ENCODE assay signal across 8 cellular contexts in genomic region chr13:97225533-97225932, GRCh38. TPM values are rescaled to one million over a fixed set of nuclear protein-coding genes. Genes with fewer than 3 reads are reported as not detected.
DNase-seq lines count a peak whose midpoint lies in the region; ATAC-seq, FAIRE-seq and TF ChIP-seq lines count a peak whose summit lies in the region.

No MANE protein-coding gene starts in this region.

- peak overlapping the region; percentile 92 for H3K27ac Mint-ChIP-seq in activated CD8-positive, alpha-beta T cell treated with anti-CD3 and anti-CD28 coated beads for 36 hours

- no peak for DNase-seq in GM23248
- peak; percentile 17 for DNase-seq in activated CD8-positive, alpha-beta T cell treated with anti-CD3 and anti-CD28 coated beads for 36 hours
- peak; percentile 22 for DNase-seq in small intestine
- DNase-seq in amniotic stem cell (lab: John Stamatoyannopoulos, UW) = no peak
- DNase-seq in cerebellum (ENCODE audit: low spot score) = no peak

- CTCF ChIA-PET in activated CD8-positive, alpha-beta T cell treated with anti-CD3 and anti-CD28 coated beads for 36 hours (lab: Charles Lee) = interaction anchor here (0.9 to 4.0 kb wide), 9 partner anchors 11 to 134 kb away, joined by 3 to 37 read pairs (median 3); no protein-coding TSS in a partner anchor

- no peak for ATAC-seq in activated CD8-positive, alpha-beta T cell treated with anti-CD3 and anti-CD28 coated beads for 36 hours
- ATAC-seq in gastroesophageal sphincter = no peak
- no peak for ATAC-seq in HG02623 (IDR thresholded peaks at IDR 0.05; ENCODE audit: unreplicated experiment)
- ATAC-seq in HG03139 (IDR thresholded peaks at IDR 0.05; ENCODE audit: unreplicated experiment) = no peak

- H2AFZ ChIP-seq in GM23248 = no peak overlapping the region

- POLR2A ChIA-PET in activated CD8-positive, alpha-beta T cell treated with anti-CD3 and anti-CD28 coated beads for 36 hours (lab: Charles Lee) = interaction anchor here (0.6 to 4.0 kb wide), 5 partner anchors 12 to 208 kb away, joined by 3 to 14 read pairs (median 4); partner anchors contain the start of gene RAP2A

- no peaks in the 10 kb centered on the region for H4K20me1 ChIP-seq in GM23248 (ENCODE audit: insufficient read depth)

- peak overlapping the region; percentile 91 for H3K4me3 ChIP-seq in GM23248
- H3K4me3 ChIP-seq in gastroesophageal sphincter = peak overlapping the region; percentile 65 to 84
- peak overlapping the region in 1 of 2 donors; percentile 9 for H3K4me3 ChIP-seq in small intestine (ENCODE audit: low read depth in 1 of 2, low read length in 2 of 2)

- peaks cover 47% of the 10 kb centered on the region for H3K4me1 Mint-ChIP-seq in activated CD8-positive, alpha-beta T cell treated with anti-CD3 and anti-CD28 coated beads for 36 hours (ENCODE audit: low read depth)

- H3K36me3 Mint-ChIP-seq in activated CD8-positive, alpha-beta T cell treated with anti-CD3 and anti-CD28 coated beads for 36 hours (ENCODE audit: low read depth) = peaks cover 2% of the 10 kb centered on the region

- H3K79me2 ChIP-seq in GM23248 (ENCODE audit: insufficient read depth) = peaks cover 81% of the 10 kb centered on the region

- no peaks in the 10 kb centered on the region for H3K27me3 Mint-ChIP-seq in activated CD8-positive, alpha-beta T cell treated with anti-CD3 and anti-CD28 coated beads for 36 hours

- no peak for TF ChIP-seq CTCF in activated CD8-positive, alpha-beta T cell treated with anti-CD3 and anti-CD28 coated beads for 36 hours (IDR thresholded peaks at IDR 0.05)
- TF ChIP-seq CTCF in gastroesophageal sphincter (IDR thresholded peaks at IDR 0.05) = no peak

- H3K9me3 ChIP-seq in GM23248 (ENCODE audit: low read depth) (no peaks in the 10 kb centered on the region), gastroesophageal sphincter (no peaks in the 10 kb centered on the region), small intestine (ENCODE audit: control insufficient read depth, low read depth) (no peaks in the 10 kb centered on the region)

- 55 to 63% methylated on average over 4 of the region's 4 CpGs for WGBS in GM23248 (ENCODE audit: low coverage in 1 of 2, low lambda C conversion rate in 2 of 2, missing lambda C conversion rate in 2 of 2), 2 experiments
- WGBS in gastroesophageal sphincter (ENCODE audit: low coverage in 1 of 2), 2 donors = 23 to 32% methylated on average over 4 of the region's 4 CpGs
- 29 to 47% (median 43%) methylated on average over 4 of the region's 4 CpGs for WGBS in small intestine, 3 donors

- no peaks in the 10 kb centered on the region for H3K9me2 ChIP-seq in GM23248 (ENCODE audit: insufficient read depth)

- H3K9ac ChIP-seq in GM23248 = peak overlapping the region; percentile 97

- H3K9me3 Mint-ChIP-seq in activated CD8-positive, alpha-beta T cell treated with anti-CD3 and anti-CD28 coated beads for 36 hours = no peaks in the 10 kb centered on the region

- TF ChIP-seq POLR2A in gastroesophageal sphincter (IDR thresholded peaks at IDR 0.05) = no peak

- H3K4me1 ChIP-seq in GM23248 (ENCODE audit: insufficient read depth) (peaks cover 48% of the 10 kb centered on the region), gastroesophageal sphincter (peaks cover 24 to 68% (median 27%) of the 10 kb centered on the region in 3 donors), small intestine (ENCODE audit: control insufficient read depth in 2 of 2, insufficient read depth in 1 of 2, low read depth in 1 of 2, low read length in 1 of 2) (peaks cover 12 to 23% of the 10 kb centered on the region in 2 donors)

- H3K27ac ChIP-seq in GM23248 = peak overlapping the region; percentile 97
- H3K27ac ChIP-seq in gastroesophageal sphincter = peak overlapping the region; percentile 79 to 98 (median 94)
- H3K27ac ChIP-seq in small intestine (ENCODE audit: low read depth in 1 of 2, low read length in 1 of 2) = peak overlapping the region; percentile 12 to 67

- no peaks in the 10 kb centered on the region for H3K27me3 ChIP-seq in GM23248 (replicated peaks; ENCODE audit: insufficient read depth)
- H3K27me3 ChIP-seq in gastroesophageal sphincter = no peaks in the 10 kb centered on the region
- H3K27me3 ChIP-seq in small intestine (ENCODE audit: control insufficient read depth in 2 of 2, insufficient read depth in 2 of 2, low read length in 2 of 2) = no peaks in the 10 kb centered on the region

- in situ Hi-C loops in GM23248 (cut with MboI) = no loop called here

- H3K4me2 ChIP-seq in GM23248 (ENCODE audit: unreplicated experiment) = peak overlapping the region; percentile 98

- no peak for TF ChIP-seq EP300 in gastroesophageal sphincter (IDR thresholded peaks at IDR 0.05)

- H3K4me3 Mint-ChIP-seq in activated CD8-positive, alpha-beta T cell treated with anti-CD3 and anti-CD28 coated beads for 36 hours = peak overlapping the region; percentile 79

- intact Hi-C loops in activated CD8-positive, alpha-beta T cell treated with anti-CD3 and anti-CD28 coated beads for 36 hours (cut with micrococcal nuclease) = loop anchor here (5.0 to 10.0 kb wide), 4 partner anchors 69 to 209 kb away; partner anchors contain the start of gene RAP2A

- peaks cover 3% of the 10 kb centered on the region; the same call in 1 of the 2 replicates for H3K36me3 ChIP-seq in GM23248 (ENCODE audit: low read depth)
- H3K36me3 ChIP-seq in gastroesophageal sphincter = no peaks in the 10 kb centered on the region
- H3K36me3 ChIP-seq in small intestine (ENCODE audit: control insufficient read depth in 2 of 2, insufficient read depth in 2 of 2, low read length in 2 of 2) = no peaks in the 10 kb centered on the region

- H3F3A ChIP-seq in GM23248 (ENCODE audit: insufficient read depth) = peaks cover 42% of the 10 kb centered on the region

- FAIRE-seq in small intestine (lab: Jason Lieb, UNC) = no peak

RNA-seq across cellular contexts. Expression of gene MBNL2, which starts 3.4 kb away (rescaled TPM):
- total RNA-seq in GM23248 (2014; rRNA removed; shearing (Covaris generic)) = 59.9 and 79.5 TPM in 2 replicates
- polyA plus RNA-seq in GM23248 (2016; fragmentation: Nextera tagmentation; extraction: Ambion mirVana) (46.7 and 49.1 TPM in 2 replicates), small intestine (10 to 100 TPM; 12.1 to 13.6 (median 12.7) TPM)
- 10 to 100 TPM; 15.8 to 16.1 TPM for total RNA-seq in activated CD8-positive, alpha-beta T cell treated with anti-CD3 and anti-CD28 coated beads for 36 hours
- total RNA-seq in gastroesophageal sphincter (100 to 1,000 TPM; 113 to 129 (median 118) TPM), cerebellum (34.3 TPM)

Comparison
In these comparisons a context has a peak if more than half of its experiments do, and no peak if none do; other contexts are left out.
1. DNase-seq: peak in activated CD8-positive, alpha-beta T cell treated with anti-CD3 and anti-CD28 coated beads for 36 hours (single experiment) and small intestine (single experiment); none in GM23248 (single experiment), amniotic stem cell (single experiment) and cerebellum (single experiment).
2. H3K27ac ChIP-seq: peak in every context shown above with its lines; median percentile 97 in GM23248; 94 in gastroesophageal sphincter; 40 in small intestine.